Comparison of ENCODE assay signal across 17 cellular contexts in the genomic region with DNA sequence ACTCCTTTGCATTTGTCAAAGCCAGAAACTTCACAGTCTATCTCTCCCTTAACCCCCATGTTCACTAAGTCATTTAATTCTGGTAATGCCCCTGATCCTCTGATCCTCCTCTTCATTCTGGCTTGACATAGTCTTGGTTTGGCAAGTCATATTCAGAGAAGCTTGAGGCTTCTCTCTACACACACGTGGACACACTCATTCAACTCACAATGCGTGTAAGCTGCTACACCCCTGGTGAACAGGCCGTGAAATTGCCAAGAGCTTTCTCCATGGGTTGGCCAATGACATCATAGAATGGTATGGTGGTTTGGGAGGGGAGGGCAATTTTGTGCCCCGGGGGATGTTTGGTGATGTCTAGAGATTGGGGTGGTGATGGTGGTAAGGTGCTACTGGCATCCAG. TPM values are rescaled to one million over a fixed set of nuclear protein-coding genes. Genes with fewer than 3 reads are reported as not detected.
DNase-seq lines count a peak whose midpoint lies in the region; ATAC-seq and TF ChIP-seq lines count a peak whose summit lies in the region.
"Had no signal": no experiment of that assay in that cellular context is flagged by ENCODE, and none has a peak within 500 bp of the region (broad histone marks: within the 10 kb centered on the region; RNA-seq: fewer than 3 reads in every experiment).

No MANE protein-coding gene starts in this region.

- H3K4me3 Mint-ChIP-seq in activated CD4-positive, alpha-beta memory T cell treated with anti-CD3 and anti-CD28 coated beads for 36 hours, result no peak overlapping the region
- H3K4me3 Mint-ChIP-seq in activated CD4-positive, alpha-beta memory T cell treated with anti-CD3 and anti-CD28 coated beads, Interleukin-2, amount 10 ng/mL, durations not matched to agents 7 days and 5 days, result no peak overlapping the region
- no peak overlapping the region for H3K4me3 Mint-ChIP-seq in endodermal cell
- H3K4me3 Mint-ChIP-seq: CD8-positive, alpha-beta memory T cell; IgD-negative memory B cell had no signal

- H3K27me3 Mint-ChIP-seq in activated CD4-positive, alpha-beta memory T cell treated with anti-CD3 and anti-CD28 coated beads for 36 hours, result peaks cover 27% of the 10 kb centered on the region
- H3K27me3 Mint-ChIP-seq in activated CD4-positive, alpha-beta memory T cell treated with anti-CD3 and anti-CD28 coated beads, Interleukin-2, amount 10 ng/mL, durations not matched to agents 7 days and 5 days, result peaks cover 5% of the 10 kb centered on the region
- H3K27me3 Mint-ChIP-seq in endodermal cell (ENCODE audit: insufficient read depth), result peaks cover 21% of the 10 kb centered on the region

- H3K36me3 ChIP-seq in endodermal cell (ENCODE audit: control insufficient read depth, insufficient read depth, low read length), result peaks cover 4% of the 10 kb centered on the region
- H3K36me3 ChIP-seq: BLaER1 had no signal

- no peaks in the 10 kb centered on the region for H3K27me3 ChIP-seq in endodermal cell (ENCODE audit: control insufficient read depth, insufficient read depth, low read length, poor library complexity, severe bottlenecking)
- H3K27me3 ChIP-seq: BLaER1 had no signal

- H3K4me3 ChIP-seq in endodermal cell (ENCODE audit: low read length), result peak overlapping the region; percentile 65
- H3K4me3 ChIP-seq: BLaER1, GM23248 had no signal

- no peaks in the 10 kb centered on the region for H3K4me1 ChIP-seq in endodermal cell (ENCODE audit: control insufficient read depth, insufficient read depth, low read length)
- H3K4me1 ChIP-seq: BLaER1 had no signal

- 91% methylated on average over 4 of the region's 4 CpGs; no CpG with 5 or more reads in 1 of the 2 experiments for WGBS in endodermal cell (ENCODE audit: insufficient coverage in 1 of 2, insufficient read length in 1 of 2), 2 experiments

- peak; percentile 33 for DNase-seq in activated CD4-positive, alpha-beta memory T cell treated with anti-CD3 and anti-CD28 coated beads for 36 hours
- DNase-seq in activated CD4-positive, alpha-beta memory T cell treated with anti-CD3 and anti-CD28 coated beads, Interleukin-2, amount 10 ng/mL, durations not matched to agents 7 days and 5 days, result no peak
- DNase-seq in stimulated activated CD4-positive, alpha-beta T cell treated with anti-CD3 and anti-CD28 coated beads, Interleukin-1b, Interleukin-23, amount 100 ng/mL, for 48 hours, result peak; percentile 29
- DNase-seq in stimulated activated CD4-positive, alpha-beta T cell treated with anti-CD3 and anti-CD28 coated beads, Interleukin-15, amount 100 ng/mL, for 24 hours, result no peak
- DNase-seq in endodermal cell (no peak), SK-N-DZ (ENCODE audit: low spot score) (no peak)
- DNase-seq: 8988T; AML-193; Caco-2; CD8-positive, alpha-beta memory T cell; DMS53; GF-D8; GM23248; H7 had no signal

- ATAC-seq in HG03342 (IDR thresholded peaks at IDR 0.05; ENCODE audit: unreplicated experiment), result no peak

- no peak for TF ChIP-seq CTCF in endodermal cell (conservative IDR thresholded peaks at IDR 0.05)

- peaks cover 29% of the 10 kb centered on the region for H3K4me1 Mint-ChIP-seq in activated CD4-positive, alpha-beta memory T cell treated with anti-CD3 and anti-CD28 coated beads for 36 hours (ENCODE audit: low read depth)
- H3K4me1 Mint-ChIP-seq in activated CD4-positive, alpha-beta memory T cell treated with anti-CD3 and anti-CD28 coated beads, Interleukin-2, amount 10 ng/mL, durations not matched to agents 7 days and 5 days, result peaks cover 27% of the 10 kb centered on the region
- H3K4me1 Mint-ChIP-seq in endodermal cell, result peaks cover 2% of the 10 kb centered on the region

- intact Hi-C loops in activated CD4-positive, alpha-beta memory T cell treated with anti-CD3 and anti-CD28 coated beads for 36 hours (cut with micrococcal nuclease), result loop anchor here (5.0 kb wide), 2 partner anchors 51 to 94 kb away; no protein-coding TSS in a partner anchor

- peaks cover 32% of the 10 kb centered on the region for H3K9me3 ChIP-seq in endodermal cell (ENCODE audit: control insufficient read depth, low read length)

- no peak overlapping the region for H3K27ac ChIP-seq in endodermal cell (ENCODE audit: low read depth, low read length)
- H3K27ac ChIP-seq: BLaER1, GM23248 had no signal

- peaks cover 4% of the 10 kb centered on the region for H3K36me3 Mint-ChIP-seq in activated CD4-positive, alpha-beta memory T cell treated with anti-CD3 and anti-CD28 coated beads for 36 hours
- H3K36me3 Mint-ChIP-seq in activated CD4-positive, alpha-beta memory T cell treated with anti-CD3 and anti-CD28 coated beads, Interleukin-2, amount 10 ng/mL, durations not matched to agents 7 days and 5 days (ENCODE audit: low read depth), result peaks cover 5% of the 10 kb centered on the region
- no peaks in the 10 kb centered on the region for H3K36me3 Mint-ChIP-seq in endodermal cell (ENCODE audit: low read depth)
- H3K36me3 Mint-ChIP-seq: IgD-negative memory B cell had no signal

- no peak overlapping the region for H3K27ac Mint-ChIP-seq in activated CD4-positive, alpha-beta memory T cell treated with anti-CD3 and anti-CD28 coated beads for 36 hours
- H3K27ac Mint-ChIP-seq in activated CD4-positive, alpha-beta memory T cell treated with anti-CD3 and anti-CD28 coated beads, Interleukin-2, amount 10 ng/mL, durations not matched to agents 7 days and 5 days, result no peak overlapping the region
- no peak overlapping the region for H3K27ac Mint-ChIP-seq in endodermal cell
- H3K27ac Mint-ChIP-seq: CD8-positive, alpha-beta memory T cell; IgD-negative memory B cell had no signal

- peaks cover 10% of the 10 kb centered on the region for H3K9me3 Mint-ChIP-seq in activated CD4-positive, alpha-beta memory T cell treated with anti-CD3 and anti-CD28 coated beads for 36 hours
- peaks cover 7% of the 10 kb centered on the region for H3K9me3 Mint-ChIP-seq in activated CD4-positive, alpha-beta memory T cell treated with anti-CD3 and anti-CD28 coated beads, Interleukin-2, amount 10 ng/mL, durations not matched to agents 7 days and 5 days
- H3K9me3 Mint-ChIP-seq in endodermal cell, result peaks cover 30% of the 10 kb centered on the region

- POLR2A ChIA-PET in activated CD4-positive, alpha-beta memory T cell treated with anti-CD3 and anti-CD28 coated beads for 36 hours (lab: Charles Lee), result interaction anchor here (1.0 to 1.8 kb wide), 2 partner anchors 8 to 50 kb away, joined by 4 to 7 read pairs; no protein-coding TSS in a partner anchor
- POLR2A ChIA-PET in activated CD4-positive, alpha-beta memory T cell treated with anti-CD3 and anti-CD28 coated beads, Interleukin-2, amount 10 ng/mL, durations not matched to agents 7 days and 5 days (lab: Charles Lee), result no interaction called here

- CTCF ChIA-PET in activated CD4-positive, alpha-beta memory T cell treated with anti-CD3 and anti-CD28 coated beads for 36 hours (lab: Charles Lee), result interaction anchor here (0.7 kb wide), 1 partner anchor 9 kb away, joined by 3 read pairs; no protein-coding TSS in a partner anchor
- CTCF ChIA-PET in activated CD4-positive, alpha-beta memory T cell treated with anti-CD3 and anti-CD28 coated beads, Interleukin-2, amount 10 ng/mL, durations not matched to agents 7 days and 5 days (lab: Charles Lee), result no interaction called here

- H3K9ac ChIP-seq in endodermal cell (ENCODE audit: extremely low read depth, low read length, poor library complexity, severe bottlenecking), result no peak overlapping the region
- H3K9ac ChIP-seq: BLaER1, GM23248 had no signal

RNA-seq across cellular contexts. Expression of gene FLT1, which starts 47.9 kb away (rescaled TPM):
- total RNA-seq in activated CD4-positive, alpha-beta memory T cell treated with anti-CD3 and anti-CD28 coated beads for 36 hours, result 10 to 100 TPM; 17.2 to 19.5 TPM
- 1 to 10 TPM; 2.0 to 2.5 TPM for total RNA-seq in activated CD4-positive, alpha-beta memory T cell treated with anti-CD3 and anti-CD28 coated beads, Interleukin-2, amount 10 ng/mL, durations not matched to agents 7 days and 5 days
- 10 to 100 TPM in 1 of 2 donors, 1 to 10 TPM in 1; 3.2 to 10.3 TPM for total RNA-seq in endodermal cell
- 8.0 TPM for polyA plus RNA-seq in endodermal cell (2013, experiment 1 of 2)
- 5.1 TPM for polyA plus RNA-seq in endodermal cell (2013, experiment 2 of 2)
- not detected in 2 replicates for polyA plus RNA-seq in SK-N-DZ (2014; cell fraction: cytosol; rRNA removed)
- not detected in 2 replicates for polyA plus RNA-seq in SK-N-DZ (2014; cell fraction: nucleus; rRNA removed)
- polyA plus RNA-seq: CD8-positive, alpha-beta memory T cell had no signal

Comparison
In these comparisons a context has a peak if more than half of its experiments do, and no peak if none do; other contexts are left out.
1. DNase-seq: peak in activated CD4-positive, alpha-beta memory T cell treated with anti-CD3 and anti-CD28 coated beads for 36 hours (single experiment) and stimulated activated CD4-positive, alpha-beta T cell treated with anti-CD3 and anti-CD28 coated beads, Interleukin-1b, Interleukin-23, amount 100 ng/mL, for 48 hours (single experiment); none in activated CD4-positive, alpha-beta memory T cell treated with anti-CD3 and anti-CD28 coated beads, Interleukin-2, amount 10 ng/mL, durations not matched to agents 7 days and 5 days (single experiment), stimulated activated CD4-positive, alpha-beta T cell treated with anti-CD3 and anti-CD28 coated beads, Interleukin-15, amount 100 ng/mL, for 24 hours (single experiment), endodermal cell (single experiment) and SK-N-DZ (single experiment).